1 cellular context compared by ENCODE assay signal in genomic region chr17:42135151-42135550, GRCh38.
TF ChIP-seq lines count a peak whose summit lies in the region.

No MANE protein-coding gene starts in this region.

TF ChIP-seq in HCT116, 20 proteins besides CTCF, POLR2A, EP300 and RAD21 (continued from another document):
- TF ChIP-seq FOSL1 (IDR thresholded peaks at IDR 0.05; ENCODE audit: low read depth) (no peak), EZH2 (IDR thresholded peaks at IDR 0.05) (no peak), POLR2AphosphoS5 (IDR thresholded peaks at IDR 0.05; ENCODE audit: low read depth, low read length) (no peak), EZH2phosphoT487 (IDR thresholded peaks at IDR 0.05; ENCODE audit: borderline replicate concordance) (no peak), CBX3 (IDR thresholded peaks at IDR 0.05; ENCODE audit: low read depth) (no peak), JUND (IDR thresholded peaks at IDR 0.05) (no peak), SRF (IDR thresholded peaks at IDR 0.05; ENCODE audit: low read depth) (no peak), ZNF274 (IDR thresholded peaks at IDR 0.05; ENCODE audit: low read depth, low read length) (no peak), SIN3A (IDR thresholded peaks at IDR 0.05; ENCODE audit: low read depth) (no peak), SP1 (IDR thresholded peaks at IDR 0.05; ENCODE audit: low read depth) (no peak), TCF7L2 (IDR thresholded peaks at IDR 0.05; ENCODE audit: borderline replicate concordance, extremely low read depth, insufficient read depth, insufficient read length) (no peak), CEBPB (IDR thresholded peaks at IDR 0.05; ENCODE audit: low read depth) (no peak), REST (IDR thresholded peaks at IDR 0.05; ENCODE audit: low read depth) (no peak)
- TF ChIP-seq, protein P1, sequence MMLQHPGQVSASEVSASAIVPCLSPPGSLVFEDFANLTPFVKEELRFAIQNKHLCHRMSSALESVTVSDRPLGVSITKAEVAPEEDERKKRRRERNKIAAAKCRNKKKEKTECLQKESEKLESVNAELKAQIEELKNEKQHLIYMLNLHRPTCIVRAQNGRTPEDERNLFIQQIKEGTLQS (IDR thresholded peaks at IDR 0.05) = no peak
- TF ChIP-seq, protein P2, sequence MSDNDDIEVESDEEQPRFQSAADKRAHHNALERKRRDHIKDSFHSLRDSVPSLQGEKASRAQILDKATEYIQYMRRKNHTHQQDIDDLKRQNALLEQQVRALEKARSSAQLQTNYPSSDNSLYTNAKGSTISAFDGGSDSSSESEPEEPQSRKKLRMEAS (IDR thresholded peaks at IDR 0.05) = no peak
